12 cellular contexts compared by ENCODE assay signal in genomic region chr19:15250635-15250993, GRCh38. TPM values are rescaled to one million over a fixed set of nuclear protein-coding genes. Genes with fewer than 3 reads are reported as not detected.
DNase-seq lines count a peak whose midpoint lies in the region; TF ChIP-seq lines count a peak whose summit lies in the region.
"Had no signal": no experiment of that assay in that cellular context is flagged by ENCODE, and none has a peak within 500 bp of the region (broad histone marks: within the 10 kb centered on the region; RNA-seq: fewer than 3 reads in every experiment).

No MANE protein-coding gene starts in this region.

- peak overlapping the region; percentile 31 for H3K4me3 ChIP-seq in AG04449 (ENCODE audit: low read depth, low read length)
- no peak overlapping the region for H3K4me3 ChIP-seq in adrenal gland
- H3K4me3 ChIP-seq in iPS-20b (ENCODE audit: low read length), result no peak overlapping the region
- no peak overlapping the region for H3K4me3 ChIP-seq in sigmoid colon
- no peak overlapping the region for H3K4me3 ChIP-seq in OCI-LY7 (ENCODE audit: low read depth, low read length, poor library complexity, severe bottlenecking)

- H3K9ac ChIP-seq in iPS-20b (ENCODE audit: low read depth, low read length), result 0 out of 2 replicates have a peak overlapping the region, but pooled peaks have one; percentile 11

- CTCF ChIA-PET in AG04449 (lab: Yijun Ruan, JAX) (interaction anchor here (0.7 to 11.4 kb wide), 21 partner anchors 11 to 154 kb away, joined by 3 to 107 read pairs (median 4); partner anchors contain the start of genes EPHX3 and NOTCH3), OCI-LY7 (lab: Charles Lee; ENCODE audit: unreplicated experiment) (interaction anchor here (0.7 kb wide), 1 partner anchor 9 kb away, joined by 5 read pairs; no protein-coding TSS in a partner anchor)

- no peak overlapping the region for H2AFZ ChIP-seq in OCI-LY7 (ENCODE audit: low read length)

- intact Hi-C loops in adrenal gland (cut with DNase I) (loop anchor here in 1 of 2 donors (5.0 kb wide), 1 partner anchor 73 kb away; no protein-coding TSS in a partner anchor), sigmoid colon (cut with DNase I) (loop anchor here (5.0 kb wide), 2 partner anchors 73 to 143 kb away; partner anchors contain the start of gene SYDE1), OCI-LY7 (cut with micrococcal nuclease; ENCODE audit: unreplicated experiment) (no loop called here)

- POLR2A ChIA-PET in AG04449 (lab: Yijun Ruan, JAX) (interaction anchor here (0.6 to 3.3 kb wide), 6 partner anchors 53 to 168 kb away, joined by 3 to 25 read pairs (median 4); partner anchors contain the start of genes AKAP8 and AKAP8L), OCI-LY7 (lab: Charles Lee) (interaction anchor here (0.5 kb wide), 1 partner anchor 12 kb away, joined by 3 read pairs; no protein-coding TSS in a partner anchor)

- no peak overlapping the region for H3K4me2 ChIP-seq in OCI-LY7 (ENCODE audit: low read length)

- H4K20me1 ChIP-seq in OCI-LY7 (ENCODE audit: insufficient read depth, low read length), result no peaks in the 10 kb centered on the region

- H3K9me3 ChIP-seq in adrenal gland (replicated peaks in 1 of 3), result no peaks in the 10 kb centered on the region
- no peaks in the 10 kb centered on the region for H3K9me3 ChIP-seq in iPS-20b (ENCODE audit: insufficient read depth, low read depth, low read length)
- no peaks in the 10 kb centered on the region for H3K9me3 ChIP-seq in sigmoid colon
- no peaks in the 10 kb centered on the region for H3K9me3 ChIP-seq in OCI-LY7 (ENCODE audit: low read length)
- H3K9me3 ChIP-seq: BE2C had no signal

- DNase-seq in AG04449 (ENCODE audit: low read depth, low spot score) (no peak), adrenal gland (no peak), sigmoid colon (no peak), anterior cingulate cortex (lab: John Stamatoyannopoulos, UW) (no peak), OCI-LY7 (ENCODE audit: low spot score) (no peak), iPS-NIHi11 (ENCODE audit: low spot score) (no peak), NCI-H69 (lab: John Stamatoyannopoulos, UW) (no peak)
- DNase-seq: BE2C, NCI-H446, SHP77 treated with DMSO at 0.1 percent for 48 hours had no signal

- TF ChIP-seq EP300 in sigmoid colon (IDR thresholded peaks at IDR 0.05), result no peak

- H3K79me2 ChIP-seq in OCI-LY7 (ENCODE audit: insufficient read depth, low read depth, low read length), result no peaks in the 10 kb centered on the region

- H3K27ac ChIP-seq in adrenal gland, result peak overlapping the region in 4 of 5 donors; percentile 69 to 96 (median 86)
- H3K27ac ChIP-seq in iPS-20b (ENCODE audit: low read length), result no peak overlapping the region
- peak overlapping the region; percentile 77 to 87 (median 84) for H3K27ac ChIP-seq in sigmoid colon
- no peak overlapping the region for H3K27ac ChIP-seq in OCI-LY7 (ENCODE audit: low read depth, low read length, poor library complexity, severe bottlenecking)

- TF ChIP-seq POLR2A in adrenal gland (IDR thresholded peaks at IDR 0.05) (no peak), sigmoid colon (IDR thresholded peaks at IDR 0.05) (no peak)

- H3K36me3 ChIP-seq in adrenal gland (replicated peaks in 1 of 2) (peaks cover 0 to 64% of the 10 kb centered on the region in 2 donors), iPS-20b (ENCODE audit: insufficient read depth, low read depth, low read length) (peaks cover 94% of the 10 kb centered on the region), sigmoid colon (peaks cover 28 to 64% (median 44%) of the 10 kb centered on the region in 4 donors), OCI-LY7 (ENCODE audit: insufficient read depth, low read length) (peaks cover 94% of the 10 kb centered on the region)

- H3K27me3 ChIP-seq in adrenal gland (no peaks in the 10 kb centered on the region), iPS-20b (ENCODE audit: insufficient read depth, low read length) (no peaks in the 10 kb centered on the region), sigmoid colon (no peaks in the 10 kb centered on the region)
- H3K27me3 ChIP-seq: BE2C had no signal

- peaks cover 42 to 64% of the 10 kb centered on the region in 2 donors for H3K4me1 ChIP-seq in adrenal gland (replicated peaks in 1 of 2)
- peaks cover 5% of the 10 kb centered on the region; the same call in 1 of the 2 replicates for H3K4me1 ChIP-seq in iPS-20b (ENCODE audit: insufficient read depth, low read length)
- peaks cover 0 to 77% (median 68%) of the 10 kb centered on the region in 4 donors for H3K4me1 ChIP-seq in sigmoid colon
- H3K4me1 ChIP-seq in OCI-LY7 (ENCODE audit: insufficient read depth, low read length, poor library complexity, severe bottlenecking), result no peaks in the 10 kb centered on the region
- H3K4me1 ChIP-seq: BE2C had no signal

- WGBS in adrenal gland, 4 donors, result 70 to 83% (median 77%) methylated on average over 1 of the region's 1 CpG
- 76 to 79% methylated on average over 1 of the region's 1 CpG for WGBS in sigmoid colon, 2 donors

- TF ChIP-seq CTCF in AG04449 (IDR thresholded peaks at IDR 0.05; ENCODE audit: insufficient read depth, low read length, missing control alignments) (no peak), adrenal gland (IDR thresholded peaks at IDR 0.05) (no peak), sigmoid colon (IDR thresholded peaks at IDR 0.05) (no peak), OCI-LY7 (conservative IDR thresholded peaks at IDR 0.05; ENCODE audit: low read length) (no peak)

- no TSS peak for BruUV-seq in OCI-LY7 (replicated peaks; lab: Mats Ljungman, UMichigan)

- no peaks in the 10 kb centered on the region for H3K9me2 ChIP-seq in OCI-LY7 (ENCODE audit: insufficient read depth, low read length)

RNA-seq across cellular contexts. Expression of gene EPHX3, which starts 18.4 kb away (rescaled TPM):
- total RNA-seq in adrenal gland (1 to 10 TPM in 1 of 8 donors, under 1 TPM in 5, not detected in 2; 0.43 to 7.5 (median 0.62) TPM), sigmoid colon (not detected), OCI-LY7 (2022) (0.67 and 0.74 TPM in 2 replicates)
- polyA plus RNA-seq in adrenal gland (under 1 TPM; 0.24 to 0.44 (median 0.31) TPM), sigmoid colon (under 1 TPM in 2 of 3 donors, not detected in 1; 0.46 to 0.73 TPM)
- 0.08 and 0.25 TPM in 2 replicates for total RNA-seq in OCI-LY7 (2014; rRNA removed; shearing (Covaris generic))
- total RNA-seq: dermis microvascular lymphatic vessel endothelial cell had no signal

RNA-seq across cellular contexts. Expression of gene NOTCH3, which starts 49.8 kb away (rescaled TPM):
- total RNA-seq in adrenal gland, result 10 to 100 TPM in 7 of 8 donors, 1 to 10 TPM in 1; 8.3 to 39.3 (median 17.7) TPM
- polyA plus RNA-seq in adrenal gland, result 1 to 10 TPM; 3.7 to 8.9 (median 6.2) TPM
- 10 to 100 TPM in 1 of 4 donors, 1 to 10 TPM in 3; 2.8 to 15.0 (median 5.1) TPM for total RNA-seq in sigmoid colon
- polyA plus RNA-seq in sigmoid colon, result 1 to 10 TPM in 1 of 3 donors, under 1 TPM in 2; under 0.01 to 9.1 (median 0.46) TPM
- total RNA-seq in OCI-LY7 (2014; rRNA removed; shearing (Covaris generic)), result not detected in 2 replicates
- 0.25 and 0.28 TPM in 2 replicates for total RNA-seq in OCI-LY7 (2022)

Comparison
In these comparisons a context has a peak if more than half of its experiments do, and no peak if none do; other contexts are left out.
1. H3K27ac ChIP-seq: peak in adrenal gland (4 of 5) and sigmoid colon (4 of 4); none in iPS-20b (single experiment) and OCI-LY7 (single experiment).